1 cellular context compared by ENCODE assay signal in the genomic region with DNA sequence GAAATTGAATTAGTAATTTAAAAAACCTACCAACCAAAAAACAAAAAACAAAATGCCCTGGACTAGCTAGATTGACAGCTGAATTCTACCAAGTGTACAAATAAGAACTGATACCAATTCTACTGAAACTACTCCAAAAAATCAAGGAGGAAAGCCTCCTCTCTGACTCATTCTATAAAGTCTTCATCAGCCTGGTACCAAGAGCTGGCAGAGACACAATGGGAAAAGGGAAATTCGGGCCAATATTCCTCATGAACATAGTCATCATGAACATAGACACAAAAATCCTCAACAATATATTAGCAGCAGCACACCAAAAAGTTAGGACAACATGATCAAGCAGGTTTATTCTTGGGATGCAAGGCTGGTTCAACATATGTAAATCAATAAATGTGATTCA.
TF ChIP-seq lines count a peak whose summit lies in the region.

No MANE protein-coding gene starts in this region.

TF ChIP-seq in IMR-90, 13 proteins besides CTCF, POLR2A, EP300 and RAD21 (continued from another document):
- TF ChIP-seq, protein P1, sequence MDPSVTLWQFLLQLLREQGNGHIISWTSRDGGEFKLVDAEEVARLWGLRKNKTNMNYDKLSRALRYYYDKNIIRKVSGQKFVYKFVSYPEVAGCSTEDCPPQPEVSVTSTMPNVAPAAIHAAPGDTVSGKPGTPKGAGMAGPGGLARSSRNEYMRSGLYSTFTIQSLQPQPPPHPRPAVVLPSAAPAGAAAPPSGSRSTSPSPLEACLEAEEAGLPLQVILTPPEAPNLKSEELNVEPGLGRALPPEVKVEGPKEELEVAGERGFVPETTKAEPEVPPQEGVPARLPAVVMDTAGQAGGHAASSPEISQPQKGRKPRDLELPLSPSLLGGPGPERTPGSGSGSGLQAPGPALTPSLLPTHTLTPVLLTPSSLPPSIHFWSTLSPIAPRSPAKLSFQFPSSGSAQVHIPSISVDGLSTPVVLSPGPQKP (IDR thresholded peaks at IDR 0.05; ENCODE audit: borderline replicate concordance, low read depth, low read length) = no peak
- TF ChIP-seq MAFK (IDR thresholded peaks at IDR 0.05; ENCODE audit: low read depth, low read length) (no peak), MXI1 (IDR thresholded peaks at IDR 0.05; ENCODE audit: borderline replicate concordance, low read depth, low read length) (no peak), NFE2L2 (IDR thresholded peaks at IDR 0.05; ENCODE audit: low read depth, low read length) (no peak), CEBPB (IDR thresholded peaks at IDR 0.05; ENCODE audit: low read depth, low read length) (no peak)
